Comparison of ENCODE assay signal across 8 cellular contexts in the genomic region with DNA sequence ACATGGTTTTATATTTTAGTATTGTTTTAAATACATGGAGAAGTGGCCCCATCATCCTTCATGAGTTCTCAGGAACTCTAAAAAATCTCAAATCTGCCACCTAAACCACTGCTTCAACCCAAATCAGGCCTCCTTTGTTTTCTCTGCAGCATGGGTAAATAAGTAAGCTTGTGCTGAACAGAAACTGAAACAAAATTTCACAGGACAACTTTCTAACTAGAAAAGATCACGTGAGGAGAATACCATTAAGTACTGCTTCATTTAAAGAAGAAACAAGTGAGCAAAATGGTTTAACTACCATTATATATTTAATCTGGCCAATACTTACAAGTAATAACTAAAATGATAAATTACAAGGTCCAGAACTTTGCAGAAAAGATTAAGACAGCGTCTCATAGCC. TPM values are rescaled to one million over a fixed set of nuclear protein-coding genes. Genes with fewer than 3 reads are reported as not detected.
DNase-seq lines count a peak whose midpoint lies in the region; ATAC-seq and TF ChIP-seq lines count a peak whose summit lies in the region.

No MANE protein-coding gene starts in this region.

- H3K4me1 Mint-ChIP-seq in activated CD8-positive, alpha-beta memory T cell treated with anti-CD3 and anti-CD28 coated beads, Interleukin-2, amount 10 ng/mL, durations not matched to agents 7 days and 5 days, result peaks cover 57% of the 10 kb centered on the region
- H3K4me1 Mint-ChIP-seq in T-cell, result peaks cover 58 to 77% (median 65%) of the 10 kb centered on the region in 3 donors

- no peaks in the 10 kb centered on the region for H3K27me3 ChIP-seq in left lung

- no peaks in the 10 kb centered on the region for H3K27me3 Mint-ChIP-seq in activated CD8-positive, alpha-beta memory T cell treated with anti-CD3 and anti-CD28 coated beads, Interleukin-2, amount 10 ng/mL, durations not matched to agents 7 days and 5 days
- no peaks in the 10 kb centered on the region for H3K27me3 Mint-ChIP-seq in T-cell

- H3K27ac Mint-ChIP-seq in activated CD8-positive, alpha-beta memory T cell treated with anti-CD3 and anti-CD28 coated beads, Interleukin-2, amount 10 ng/mL, durations not matched to agents 7 days and 5 days, result peak overlapping the region; percentile 96
- H3K27ac Mint-ChIP-seq in T-cell, result peak overlapping the region; percentile 92 to 94

- no peak for DNase-seq in activated CD8-positive, alpha-beta memory T cell treated with anti-CD3 and anti-CD28 coated beads, Interleukin-2, amount 10 ng/mL, durations not matched to agents 7 days and 5 days
- DNase-seq in activated CD8-positive, alpha-beta memory T cell treated with anti-CD3 and anti-CD28 coated beads, Interleukin-2, amount 50 U/mL, for 4 hours, result no peak
- DNase-seq in T-cell (no peak), left lung (no peak), OCI-M2 (lab: John Stamatoyannopoulos, UW; ENCODE audit: unreplicated experiment) (no peak), HK-2 (ENCODE audit: unreplicated experiment) (no peak), DMS153 (lab: John Stamatoyannopoulos, UW) (no peak)

- H3K4me3 Mint-ChIP-seq in activated CD8-positive, alpha-beta memory T cell treated with anti-CD3 and anti-CD28 coated beads, Interleukin-2, amount 10 ng/mL, durations not matched to agents 7 days and 5 days, result peak overlapping the region; percentile 93
- peak overlapping the region; percentile 90 to 96 (median 90) for H3K4me3 Mint-ChIP-seq in T-cell

- peak overlapping the region in 1 of 2 donors; percentile 95 for H3K27ac ChIP-seq in left lung

- POLR2A ChIA-PET in T-cell (lab: Charles Lee), result interaction anchor here in 1 of 2 donors (0.5 to 2.5 kb wide), 6 partner anchors 9 to 84 kb away, joined by 3 to 15 read pairs (median 4); no protein-coding TSS in a partner anchor

- intact Hi-C loops in left lung (cut with DNase I), result no loop called here

- no peaks in the 10 kb centered on the region for H3K36me3 ChIP-seq in left lung

- CTCF ChIA-PET in activated CD8-positive, alpha-beta memory T cell treated with anti-CD3 and anti-CD28 coated beads, Interleukin-2, amount 10 ng/mL, durations not matched to agents 7 days and 5 days (lab: Charles Lee), result interaction anchor here (0.6 to 5.2 kb wide), 5 partner anchors 12 to 157 kb away, joined by 3 to 38 read pairs (median 21); no protein-coding TSS in a partner anchor
- CTCF ChIA-PET in T-cell (lab: Charles Lee), result interaction anchor here (1.0 to 2.4 kb wide), 3 partner anchors 40 to 89 kb away, joined by 3 to 9 read pairs (median 3); partner anchors contain the start of gene DTHD1 (in 1 of the 2)

- ATAC-seq in activated CD8-positive, alpha-beta memory T cell treated with anti-CD3 and anti-CD28 coated beads, Interleukin-2, amount 10 ng/mL, durations not matched to agents 7 days and 5 days, result peak; percentile 26
- ATAC-seq in HG02840 (IDR thresholded peaks at IDR 0.05; ENCODE audit: low FRiP score, unreplicated experiment), result peak; percentile 48
- ATAC-seq in T-cell (replicated peaks in 1 of 4), result peak in 3 of 4 experiments; percentile 19 to 41 (median 32)
- ATAC-seq in left lung, result no peak

- TF ChIP-seq CTCF in left lung (IDR thresholded peaks at IDR 0.05), result no peak

- H3K9me3 Mint-ChIP-seq in activated CD8-positive, alpha-beta memory T cell treated with anti-CD3 and anti-CD28 coated beads, Interleukin-2, amount 10 ng/mL, durations not matched to agents 7 days and 5 days (ENCODE audit: low read depth), result peaks cover 3% of the 10 kb centered on the region
- H3K9me3 Mint-ChIP-seq in T-cell, result peaks cover 0 to 6% (median 5%) of the 10 kb centered on the region in 3 donors

- peaks cover 0 to 43% of the 10 kb centered on the region in 2 donors for H3K4me1 ChIP-seq in left lung

- peaks cover 0 to 8% of the 10 kb centered on the region in 2 donors for H3K9me3 ChIP-seq in left lung

- peaks cover 51% of the 10 kb centered on the region for H3K36me3 Mint-ChIP-seq in activated CD8-positive, alpha-beta memory T cell treated with anti-CD3 and anti-CD28 coated beads, Interleukin-2, amount 10 ng/mL, durations not matched to agents 7 days and 5 days
- peaks cover 28% of the 10 kb centered on the region for H3K36me3 Mint-ChIP-seq in T-cell

- peak overlapping the region; percentile 1 to 75 for H3K4me3 ChIP-seq in left lung

RNA-seq across cellular contexts. Expression of gene ARAP2, which starts 2.5 kb away (rescaled TPM):
- total RNA-seq in activated CD8-positive, alpha-beta memory T cell treated with anti-CD3 and anti-CD28 coated beads, Interleukin-2, amount 10 ng/mL, durations not matched to agents 7 days and 5 days, result 10 to 100 TPM; 52.9 to 76.1 TPM
- 10 to 100 TPM; 41.2 to 94.3 (median 61.0) TPM for total RNA-seq in T-cell
- total RNA-seq in left lung, result 10 to 100 TPM; 25.4 to 35.2 TPM

RNA-seq across cellular contexts. Expression of gene DTHD1, which starts 39.6 kb away (rescaled TPM):
- total RNA-seq in activated CD8-positive, alpha-beta memory T cell treated with anti-CD3 and anti-CD28 coated beads, Interleukin-2, amount 10 ng/mL, durations not matched to agents 7 days and 5 days, result 1 to 10 TPM; 1.7 to 2.9 TPM
- total RNA-seq in T-cell (1 to 10 TPM in 4 of 5 donors, under 1 TPM in 1; 0.79 to 7.9 (median 2.5) TPM), left lung (1 to 10 TPM in 1 of 2 donors, under 1 TPM in 1; 0.38 to 5.8 TPM)
